Comparison of ENCODE assay signal across 8 cellular contexts in genomic region chr4:8391972-8392371, GRCh38. TPM values are rescaled to one million over a fixed set of nuclear protein-coding genes. Genes with fewer than 3 reads are reported as not detected.
DNase-seq lines count a peak whose midpoint lies in the region; ATAC-seq and TF ChIP-seq lines count a peak whose summit lies in the region.

No MANE protein-coding gene starts in this region.

- no peak overlapping the region for H3K4me3 Mint-ChIP-seq in Caco-2 (ENCODE audit: unreplicated experiment)

- POLR2A ChIA-PET in Caco-2 (lab: Charles Lee): no interaction called here

- H3K36me3 Mint-ChIP-seq in Caco-2 (ENCODE audit: insufficient read depth, unreplicated experiment): no peaks in the 10 kb centered on the region

- no peaks in the 10 kb centered on the region for H3K9me3 ChIP-seq in esophagus squamous epithelium
- H3K9me3 ChIP-seq in gastrocnemius medialis: no peaks in the 10 kb centered on the region
- no peaks in the 10 kb centered on the region for H3K9me3 ChIP-seq in Caco-2

- H3K27ac ChIP-seq in esophagus squamous epithelium (peak overlapping the region; percentile 28 to 83 (median 72)), gastrocnemius medialis (peak overlapping the region; percentile 78 to 87 (median 79))

- H3K4me3 ChIP-seq in esophagus squamous epithelium: no peak overlapping the region
- H3K4me3 ChIP-seq in gastrocnemius medialis: no peak overlapping the region
- H3K4me3 ChIP-seq in Caco-2 (ENCODE audit: low read depth, low read length): no peak overlapping the region

- CTCF ChIA-PET in Caco-2 (lab: Charles Lee): no interaction called here

- BruUV-seq in Caco-2 (replicated peaks; lab: Mats Ljungman, UMichigan): no TSS peak

- H3K9me3 Mint-ChIP-seq in Caco-2 (ENCODE audit: unreplicated experiment): no peaks in the 10 kb centered on the region

- H3K27me3 ChIP-seq in esophagus squamous epithelium (no peaks in the 10 kb centered on the region), gastrocnemius medialis (no peaks in the 10 kb centered on the region), Caco-2 (replicated peaks; ENCODE audit: control insufficient read depth, insufficient read depth, low read length) (no peaks in the 10 kb centered on the region)

- TF ChIP-seq POLR2A in esophagus squamous epithelium (IDR thresholded peaks at IDR 0.05): no peak
- peak in 1 of 2 donors; percentile 26 for TF ChIP-seq POLR2A in gastrocnemius medialis (IDR thresholded peaks at IDR 0.05)

- intact Hi-C loops in esophagus squamous epithelium (cut with DNase I): no loop called here
- intact Hi-C loops in gastrocnemius medialis (cut with DNase I; ENCODE audit: low total_unique reads): loop anchor here (1.0 to 5.0 kb wide), 2 partner anchors 60 to 84 kb away; no protein-coding TSS in a partner anchor
- intact Hi-C loops in Caco-2 (cut with micrococcal nuclease; ENCODE audit: unreplicated experiment): no loop called here

- 62 to 72% methylated on average over 6 to 7 of the region's 9 CpGs for WGBS in esophagus squamous epithelium, 2 donors

- no peaks in the 10 kb centered on the region for H3K27me3 Mint-ChIP-seq in Caco-2 (ENCODE audit: insufficient read depth, unreplicated experiment)

- TF ChIP-seq CTCF in esophagus squamous epithelium (IDR thresholded peaks at IDR 0.05) (no peak), gastrocnemius medialis (IDR thresholded peaks at IDR 0.05 in 4 of 5, conservative IDR thresholded peaks at IDR 0.05 in 1 of 5) (no peak), Caco-2 (IDR thresholded peaks at IDR 0.05; ENCODE audit: insufficient read depth in 1 of 2, low read depth in 1 of 2, low read length in 1 of 2, severe bottlenecking in 1 of 2, unreplicated experiment in 1 of 2) (no peak)

- in situ Hi-C loops in gastrocnemius medialis (cut with MboI; ENCODE audit: low sequenced_read_pairs in 4 of 4): loop anchor here in 1 of 4 donors (10.0 kb wide), 1 partner anchor 67 kb away; no protein-coding TSS in a partner anchor

- peak; percentile 86 for ATAC-seq in GM21515 (IDR thresholded peaks at IDR 0.05; ENCODE audit: unreplicated experiment)
- peak; percentile 86 to 88 for ATAC-seq in gastrocnemius medialis
- no peak for ATAC-seq in GM18870 (IDR thresholded peaks at IDR 0.05; ENCODE audit: unreplicated experiment)

- H3K36me3 ChIP-seq in esophagus squamous epithelium (peaks cover 12 to 97% (median 17%) of the 10 kb centered on the region in 3 donors), gastrocnemius medialis (peaks cover 0 to 25% of the 10 kb centered on the region in 2 donors), Caco-2 (ENCODE audit: control insufficient read depth, insufficient read depth, low read length) (no peaks in the 10 kb centered on the region)

- H3K4me1 ChIP-seq in esophagus squamous epithelium (peaks cover 0 to 42% (median 30%) of the 10 kb centered on the region in 3 donors), gastrocnemius medialis (peaks cover 42 to 48% of the 10 kb centered on the region in 2 donors), Caco-2 (peaks cover 7% of the 10 kb centered on the region)

- no peak overlapping the region for H3K27ac Mint-ChIP-seq in Caco-2 (ENCODE audit: unreplicated experiment)

- DNase-seq in EH (ENCODE audit: low read depth) (peak; percentile 72), LHCN-M2 (ENCODE audit: low read depth) (peak; percentile 99), esophagus squamous epithelium (lab: John Stamatoyannopoulos, UW) (no peak), gastrocnemius medialis (peak; percentile 80 to 87), NCI-H1417 (lab: John Stamatoyannopoulos, UW) (no peak), Caco-2 (no peak)

- peaks cover 6% of the 10 kb centered on the region for H3K4me1 Mint-ChIP-seq in Caco-2 (ENCODE audit: low read depth, unreplicated experiment)

RNA-seq across cellular contexts. Expression of gene ACOX3, which starts 48.6 kb away (rescaled TPM):
- total RNA-seq in LHCN-M2 (2014; rRNA removed) (24.2 and 27.3 TPM in 2 replicates), esophagus squamous epithelium (10 to 100 TPM; 42.3 to 86.2 (median 50.3) TPM), gastrocnemius medialis (10 to 100 TPM; 19.0 to 32.9 (median 22.1) TPM), Caco-2 (2022) (11.5 and 14.1 TPM in 2 replicates)
- 15.9 TPM for polyA plus RNA-seq in LHCN-M2 (2012)

RNA-seq across cellular contexts. Expression of gene TRMT44, which starts 48.6 kb away (rescaled TPM):
- total RNA-seq in LHCN-M2 (2014; rRNA removed) (12.6 and 14.9 TPM in 2 replicates), esophagus squamous epithelium (10 to 100 TPM; 26.8 to 31.7 (median 28.8) TPM), gastrocnemius medialis (10 to 100 TPM in 2 of 4 donors, 1 to 10 TPM in 2; 7.5 to 16.4 (median 10.2) TPM), Caco-2 (2022) (22.3 and 23.4 TPM in 2 replicates)
- 4.9 TPM for polyA plus RNA-seq in LHCN-M2 (2012)

Comparison
In these comparisons a context has a peak if more than half of its experiments do, and no peak if none do; other contexts are left out.
1. DNase-seq: peak in EH (single experiment), LHCN-M2 (single experiment) and gastrocnemius medialis (2 of 2); none in esophagus squamous epithelium (single experiment), NCI-H1417 (0 of 3) and Caco-2 (0 of 2).